1 cellular context compared by ENCODE assay signal in genomic region chr2:74413001-74413698, GRCh38.
A peak's percentile ranks its signal among the peaks of the same experiment; 100 is the strongest.
TF ChIP-seq lines count a peak whose summit lies in the region.

No MANE protein-coding gene starts in this region.

TF ChIP-seq in K562, 482 proteins besides CTCF, POLR2A, EP300 and RAD21:
- TF ChIP-seq BRF2 (IDR thresholded peaks at IDR 0.05; ENCODE audit: borderline replicate concordance, insufficient read depth, insufficient read length), result no peak
- TF ChIP-seq RCOR1 (IDR thresholded peaks at IDR 0.05; ENCODE audit: borderline replicate concordance in 1 of 2, low read depth in 2 of 2, low read length in 2 of 2), result peak in 1 of 2 experiments; percentile 43; a peak in 1 of 4 replicates
- TF ChIP-seq TCF3 (CRISPR knock-in tag; IDR thresholded peaks at IDR 0.05), result 0 out of 2 replicates have a peak, but pooled peaks have one; percentile 18
- peak; percentile 69 for TF ChIP-seq SPI1 (IDR thresholded peaks at IDR 0.05; ENCODE audit: borderline replicate concordance, low read depth, low read length)
- no peak for TF ChIP-seq PCBP1 (IDR thresholded peaks at IDR 0.05; ENCODE audit: low read depth, low read length, poor library complexity, severe bottlenecking)
